In genomic region chr3:48352546-48352945, GRCh38 we compare ENCODE assay signal across 21 cellular contexts. TPM values are rescaled to one million over a fixed set of nuclear protein-coding genes. Genes with fewer than 3 reads are reported as not detected.
DNase-seq lines count a peak whose midpoint lies in the region; ATAC-seq and TF ChIP-seq lines count a peak whose summit lies in the region.
"Had no signal": no experiment of that assay in that cellular context is flagged by ENCODE, and none has a peak within 500 bp of the region (broad histone marks: within the 10 kb centered on the region; RNA-seq: fewer than 3 reads in every experiment).

No MANE protein-coding gene starts in this region.

- DNase-seq in M059J (ENCODE audit: low read depth) (peak; percentile 55), epithelial cell of esophagus (ENCODE audit: low read depth) (peak; percentile 36), retinal pigment epithelial cell (ENCODE audit: low read depth) (peak; percentile 14), NCI-H82 (lab: John Stamatoyannopoulos, UW) (no peak)
- DNase-seq in activated CD8-positive, alpha-beta memory T cell treated with anti-CD3 and anti-CD28 coated beads, Interleukin-2, amount 10 ng/mL, durations not matched to agents 7 days and 5 days: no peak
- DNase-seq: CD8-positive, alpha-beta T cell; DMS153; MV-4-11; NCI-H1105; NCI-H1436 treated with DMSO at 0.1 percent for 48 hours; NCI-H1930; NCI-H2107; NCI-H446; NCI-H526; SHP77 treated with DMSO at 0.1 percent for 48 hours; SW 1271 had no signal

- H3K4me3 ChIP-seq in epithelial cell of esophagus (ENCODE audit: low read length) (no peak overlapping the region), retinal pigment epithelial cell (ENCODE audit: low read length) (no peak overlapping the region)

- no peak for TF ChIP-seq CTCF in epithelial cell of esophagus (IDR thresholded peaks at IDR 0.05; ENCODE audit: insufficient read depth, low read depth, low read length, missing control alignments)
- TF ChIP-seq CTCF in retinal pigment epithelial cell (conservative IDR thresholded peaks at IDR 0.05; ENCODE audit: low read depth, low read length): no peak

- H3K27me3 Mint-ChIP-seq in activated CD8-positive, alpha-beta memory T cell treated with anti-CD3 and anti-CD28 coated beads, Interleukin-2, amount 10 ng/mL, durations not matched to agents 7 days and 5 days: peaks cover 25% of the 10 kb centered on the region

- no peak overlapping the region for H3K27ac Mint-ChIP-seq in activated CD8-positive, alpha-beta memory T cell treated with anti-CD3 and anti-CD28 coated beads, Interleukin-2, amount 10 ng/mL, durations not matched to agents 7 days and 5 days
- H3K27ac Mint-ChIP-seq: CD8-positive, alpha-beta T cell; IgD-negative memory B cell; T-helper 1 cell treated with Interleukin-12 subunit alpha and Interleukin-12 subunit beta and Interleukin-4 antibody, amounts not matched to agents 30 μg/mL and 1 μg/mL, for 36 hours had no signal

- CTCF ChIA-PET in activated CD8-positive, alpha-beta memory T cell treated with anti-CD3 and anti-CD28 coated beads, Interleukin-2, amount 10 ng/mL, durations not matched to agents 7 days and 5 days (lab: Charles Lee): interaction anchor here (1.1 kb wide), 1 partner anchor 83 kb away, joined by 3 read pairs; no protein-coding TSS in a partner anchor

- ATAC-seq in SK-N-SH treated with all-trans-retinoic acid at 6 μM for 48 hours (peak; percentile 31; the same call in 1 of the 3 replicates), HG02840 (IDR thresholded peaks at IDR 0.05; ENCODE audit: low FRiP score, unreplicated experiment) (no peak)
- no peak for ATAC-seq in activated CD8-positive, alpha-beta memory T cell treated with anti-CD3 and anti-CD28 coated beads, Interleukin-2, amount 10 ng/mL, durations not matched to agents 7 days and 5 days
- ATAC-seq: CD8-positive, alpha-beta T cell had no signal

- H3K9me3 Mint-ChIP-seq in activated CD8-positive, alpha-beta memory T cell treated with anti-CD3 and anti-CD28 coated beads, Interleukin-2, amount 10 ng/mL, durations not matched to agents 7 days and 5 days (ENCODE audit: low read depth): no peaks in the 10 kb centered on the region
- H3K9me3 Mint-ChIP-seq: CD8-positive, alpha-beta T cell; T-helper 1 cell treated with Interleukin-12 subunit alpha and Interleukin-12 subunit beta and Interleukin-4 antibody, amounts not matched to agents 30 μg/mL and 1 μg/mL, for 36 hours had no signal

- no peaks in the 10 kb centered on the region for H3K36me3 Mint-ChIP-seq in activated CD8-positive, alpha-beta memory T cell treated with anti-CD3 and anti-CD28 coated beads, Interleukin-2, amount 10 ng/mL, durations not matched to agents 7 days and 5 days
- H3K36me3 Mint-ChIP-seq: CD8-positive, alpha-beta T cell; IgD-negative memory B cell had no signal

- H3K4me1 Mint-ChIP-seq in activated CD8-positive, alpha-beta memory T cell treated with anti-CD3 and anti-CD28 coated beads, Interleukin-2, amount 10 ng/mL, durations not matched to agents 7 days and 5 days: no peaks in the 10 kb centered on the region
- H3K4me1 Mint-ChIP-seq: IgD-negative memory B cell had no signal

- H3K4me3 Mint-ChIP-seq in activated CD8-positive, alpha-beta memory T cell treated with anti-CD3 and anti-CD28 coated beads, Interleukin-2, amount 10 ng/mL, durations not matched to agents 7 days and 5 days: no peak overlapping the region
- H3K4me3 Mint-ChIP-seq: CD8-positive, alpha-beta T cell; IgD-negative memory B cell; T-helper 1 cell treated with Interleukin-12 subunit alpha and Interleukin-12 subunit beta and Interleukin-4 antibody, amounts not matched to agents 30 μg/mL and 1 μg/mL, for 36 hours had no signal

TF ChIP-seq in SK-N-SH treated with all-trans-retinoic acid at 6 μM for 48 hours, 23 proteins besides CTCF, POLR2A, EP300 and RAD21:
- TF ChIP-seq, protein P1, sequence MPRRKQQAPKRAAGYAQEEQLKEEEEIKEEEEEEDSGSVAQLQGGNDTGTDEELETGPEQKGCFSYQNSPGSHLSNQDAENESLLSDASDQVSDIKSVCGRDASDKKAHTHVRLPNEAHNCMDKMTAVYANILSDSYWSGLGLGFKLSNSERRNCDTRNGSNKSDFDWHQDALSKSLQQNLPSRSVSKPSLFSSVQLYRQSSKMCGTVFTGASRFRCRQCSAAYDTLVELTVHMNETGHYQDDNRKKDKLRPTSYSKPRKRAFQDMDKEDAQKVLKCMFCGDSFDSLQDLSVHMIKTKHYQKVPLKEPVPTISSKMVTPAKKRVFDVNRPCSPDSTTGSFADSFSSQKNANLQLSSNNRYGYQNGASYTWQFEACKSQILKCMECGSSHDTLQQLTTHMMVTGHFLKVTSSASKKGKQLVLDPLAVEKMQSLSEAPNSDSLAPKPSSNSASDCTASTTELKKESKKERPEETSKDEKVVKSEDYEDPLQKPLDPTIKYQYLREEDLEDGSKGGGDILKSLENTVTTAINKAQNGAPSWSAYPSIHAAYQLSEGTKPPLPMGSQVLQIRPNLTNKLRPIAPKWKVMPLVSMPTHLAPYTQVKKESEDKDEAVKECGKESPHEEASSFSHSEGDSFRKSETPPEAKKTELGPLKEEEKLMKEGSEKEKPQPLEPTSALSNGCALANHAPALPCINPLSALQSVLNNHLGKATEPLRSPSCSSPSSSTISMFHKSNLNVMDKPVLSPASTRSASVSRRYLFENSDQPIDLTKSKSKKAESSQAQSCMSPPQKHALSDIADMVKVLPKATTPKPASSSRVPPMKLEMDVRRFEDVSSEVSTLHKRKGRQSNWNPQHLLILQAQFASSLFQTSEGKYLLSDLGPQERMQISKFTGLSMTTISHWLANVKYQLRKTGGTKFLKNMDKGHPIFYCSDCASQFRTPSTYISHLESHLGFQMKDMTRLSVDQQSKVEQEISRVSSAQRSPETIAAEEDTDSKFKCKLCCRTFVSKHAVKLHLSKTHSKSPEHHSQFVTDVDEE (CRISPR knock-in tag; IDR thresholded peaks at IDR 0.05): peak; percentile 51; the same call in 1 of the 2 replicates
- TF ChIP-seq TCF4 (CRISPR knock-in tag; IDR thresholded peaks at IDR 0.05; ENCODE audit: borderline replicate concordance) (peak; percentile 81), ISL1 (CRISPR knock-in tag; IDR thresholded peaks at IDR 0.05) (no peak), CREB5 (CRISPR knock-in tag; IDR thresholded peaks at IDR 0.05; ENCODE audit: low read depth) (no peak), TOX (CRISPR knock-in tag; IDR thresholded peaks at IDR 0.05; ENCODE audit: borderline replicate concordance) (no peak), ZFP30 (CRISPR knock-in tag; IDR thresholded peaks at IDR 0.05) (no peak), ZFP3 (CRISPR knock-in tag; IDR thresholded peaks at IDR 0.05) (no peak), PPARA (CRISPR knock-in tag; IDR thresholded peaks at IDR 0.05; ENCODE audit: borderline replicate concordance) (no peak), ESRRG (CRISPR knock-in tag; IDR thresholded peaks at IDR 0.05) (no peak), ZNF70 (CRISPR knock-in tag; IDR thresholded peaks at IDR 0.05) (no peak), ZNF8 (CRISPR knock-in tag; IDR thresholded peaks at IDR 0.05) (no peak), PATZ1 (CRISPR knock-in tag; IDR thresholded peaks at IDR 0.05; ENCODE audit: borderline replicate concordance) (no peak), RARB (CRISPR knock-in tag; IDR thresholded peaks at IDR 0.05) (no peak)

RNA-seq across cellular contexts. Expression of gene SPINK8, which starts 19.1 kb away (rescaled TPM):
- total RNA-seq in M059J (2014; rRNA removed; shearing (Covaris generic)): not detected in 2 replicates
- not detected for total RNA-seq in activated CD8-positive, alpha-beta memory T cell treated with anti-CD3 and anti-CD28 coated beads, Interleukin-2, amount 10 ng/mL, durations not matched to agents 7 days and 5 days
- total RNA-seq: A673; CD8-positive, alpha-beta T cell had no signal

RNA-seq across cellular contexts. Expression of gene FBXW12, which starts 19.5 kb away (rescaled TPM):
- total RNA-seq in M059J (2014; rRNA removed; shearing (Covaris generic)): not detected in 2 replicates
- total RNA-seq in activated CD8-positive, alpha-beta memory T cell treated with anti-CD3 and anti-CD28 coated beads, Interleukin-2, amount 10 ng/mL, durations not matched to agents 7 days and 5 days: not detected
- total RNA-seq: CD8-positive, alpha-beta T cell had no signal

RNA-seq across cellular contexts. Expression of gene NME6, which starts 51.4 kb away (rescaled TPM):
- total RNA-seq in M059J (2014; rRNA removed; shearing (Covaris generic)): 22.0 and 31.0 TPM in 2 replicates
- total RNA-seq in activated CD8-positive, alpha-beta memory T cell treated with anti-CD3 and anti-CD28 coated beads, Interleukin-2, amount 10 ng/mL, durations not matched to agents 7 days and 5 days: 10 to 100 TPM; 26.3 to 34.5 TPM

Comparison
In these comparisons a context has a peak if more than half of its experiments do, and no peak if none do; other contexts are left out.
1. DNase-seq: peak in M059J (single experiment), epithelial cell of esophagus (single experiment) and retinal pigment epithelial cell (single experiment); none in NCI-H82 (single experiment) and activated CD8-positive, alpha-beta memory T cell treated with anti-CD3 and anti-CD28 coated beads, Interleukin-2, amount 10 ng/mL, durations not matched to agents 7 days and 5 days (single experiment).